ENCODE assay signal across 8 cellular contexts in genomic region chr10:5666324-5667220, GRCh38. TPM values are rescaled to one million over a fixed set of nuclear protein-coding genes. Genes with fewer than 3 reads are reported as not detected.
DNase-seq lines count a peak whose midpoint lies in the region; ATAC-seq and TF ChIP-seq lines count a peak whose summit lies in the region.

Gene ASB13 (minus strand): TSS chr10:5666595. CDS start chr10:5666551, 44 bp downstream.

- H3K27me3 ChIP-seq in PC-9 (ENCODE audit: insufficient read depth, low read depth) (no peaks in the 10 kb centered on the region), vagina (no peaks in the 10 kb centered on the region)

- no TSS peak for BruUV-seq in PC-9 (replicated peaks; lab: Mats Ljungman, UMichigan)

- H3K36me3 Mint-ChIP-seq in activated naive CD8-positive, alpha-beta T cell treated with anti-CD3 and anti-CD28 coated beads, Interleukin-2, amount 50 U/mL, for 24 hours (ENCODE audit: low read depth): no peaks in the 10 kb centered on the region
- peaks cover 2% of the 10 kb centered on the region for H3K36me3 Mint-ChIP-seq in osteocyte (ENCODE audit: unreplicated experiment)

- TF ChIP-seq CTCF in PC-9 (conservative IDR thresholded peaks at IDR 0.05): no peak
- peak; percentile 7 for TF ChIP-seq CTCF in osteocyte (IDR thresholded peaks at IDR 0.05)
- no peak for TF ChIP-seq CTCF in vagina (IDR thresholded peaks at IDR 0.05)

- peak within 1 kb of the TSS; percentile 84 for H2AFZ ChIP-seq in PC-9

- H3K27ac ChIP-seq in PC-9: no peak within 1 kb of the TSS
- peak within 1 kb of the TSS; percentile 84 for H3K27ac ChIP-seq in vagina

- peaks cover 15% of the 10 kb centered on the region for H3K4me1 Mint-ChIP-seq in activated naive CD8-positive, alpha-beta T cell treated with anti-CD3 and anti-CD28 coated beads, Interleukin-2, amount 50 U/mL, for 24 hours
- peaks cover 17% of the 10 kb centered on the region for H3K4me1 Mint-ChIP-seq in osteocyte (ENCODE audit: unreplicated experiment)

- TF ChIP-seq POLR2A in vagina (IDR thresholded peaks at IDR 0.05): peak in 1 of 2 donors; percentile 51

- H3K79me2 ChIP-seq in PC-9 (ENCODE audit: low read depth): peaks cover 35% of the 10 kb centered on the region

- H3K4me3 ChIP-seq in PC-9: peak within 1 kb of the TSS; percentile 75
- H3K4me3 ChIP-seq in vagina: peak within 1 kb of the TSS; percentile 95 to 96

- peak; percentile 32 for DNase-seq in SIG-M5 treated with dmso at 0.1 percent for 504 hours (lab: John Stamatoyannopoulos, UW; ENCODE audit: unreplicated experiment)
- no peak for DNase-seq in SIG-M5 (lab: John Stamatoyannopoulos, UW)
- peak in 1 of 2 experiments; percentile 65 for DNase-seq in PC-9
- peak; percentile 51 for DNase-seq in activated naive CD8-positive, alpha-beta T cell treated with anti-CD3 and anti-CD28 coated beads, Interleukin-2, amount 50 U/mL, for 24 hours
- DNase-seq in cardiac septum (ENCODE audit: low spot score): peak; percentile 85
- DNase-seq in osteocyte (ENCODE audit: extremely low spot score, unreplicated experiment): no peak
- DNase-seq in vagina (ENCODE audit: extremely low spot score in 2 of 2): peak in 1 of 2 donors; percentile 81

- peak; percentile 62 for ATAC-seq in HG03108 (IDR thresholded peaks at IDR 0.05; ENCODE audit: unreplicated experiment)
- ATAC-seq in activated naive CD8-positive, alpha-beta T cell treated with anti-CD3 and anti-CD28 coated beads, Interleukin-2, amount 50 U/mL, for 24 hours: peak; percentile 92

- intact Hi-C loops in PC-9 (cut with micrococcal nuclease; ENCODE audit: unreplicated experiment) (no loop called here), cardiac septum (cut with DNase I) (no loop called here), vagina (cut with DNase I) (loop anchor here (10.0 kb wide), 1 partner anchor 218 kb away; the partner anchor contains the start of gene ANKRD16)

- H3F3A ChIP-seq in PC-9 (ENCODE audit: insufficient read depth, low read depth): peaks cover 5% of the 10 kb centered on the region; the same call in 1 of the 2 replicates

- peak within 1 kb of the TSS; percentile 85 for H3K4me3 Mint-ChIP-seq in activated naive CD8-positive, alpha-beta T cell treated with anti-CD3 and anti-CD28 coated beads, Interleukin-2, amount 50 U/mL, for 24 hours
- peak within 1 kb of the TSS; percentile 82 for H3K4me3 Mint-ChIP-seq in osteocyte (ENCODE audit: unreplicated experiment)

- H4K20me1 ChIP-seq in PC-9 (ENCODE audit: insufficient read depth): no peaks in the 10 kb centered on the region

- H3K9me3 ChIP-seq in PC-9 (ENCODE audit: insufficient read depth, low read depth) (no peaks in the 10 kb centered on the region), vagina (no peaks in the 10 kb centered on the region)

- POLR2A ChIA-PET in PC-9 (lab: Charles Lee; ENCODE audit: unreplicated experiment): no interaction called here

- H3K4me1 ChIP-seq in PC-9 (replicated peaks; ENCODE audit: insufficient read depth) (peaks cover 25% of the 10 kb centered on the region), vagina (peaks cover 35% of the 10 kb centered on the region)

- no peaks in the 10 kb centered on the region for H3K9me3 Mint-ChIP-seq in activated naive CD8-positive, alpha-beta T cell treated with anti-CD3 and anti-CD28 coated beads, Interleukin-2, amount 50 U/mL, for 24 hours
- H3K9me3 Mint-ChIP-seq in osteocyte (ENCODE audit: unreplicated experiment): no peaks in the 10 kb centered on the region

- H3K27ac Mint-ChIP-seq in activated naive CD8-positive, alpha-beta T cell treated with anti-CD3 and anti-CD28 coated beads, Interleukin-2, amount 50 U/mL, for 24 hours: peak within 1 kb of the TSS; percentile 80
- H3K27ac Mint-ChIP-seq in osteocyte (ENCODE audit: unreplicated experiment): peak within 1 kb of the TSS; percentile 52

- H3K9me2 ChIP-seq in PC-9 (ENCODE audit: insufficient read depth): no peaks in the 10 kb centered on the region

- peaks cover 7% of the 10 kb centered on the region for H3K27me3 Mint-ChIP-seq in activated naive CD8-positive, alpha-beta T cell treated with anti-CD3 and anti-CD28 coated beads, Interleukin-2, amount 50 U/mL, for 24 hours
- peaks cover 17% of the 10 kb centered on the region for H3K27me3 Mint-ChIP-seq in osteocyte (ENCODE audit: unreplicated experiment)

- H3K36me3 ChIP-seq in PC-9 (ENCODE audit: low read depth) (no peaks in the 10 kb centered on the region), vagina (no peaks in the 10 kb centered on the region)

- CTCF ChIA-PET in PC-9 (lab: Charles Lee): interaction anchor here (0.5 kb wide), 1 partner anchor 625 kb away, joined by 7 read pairs; no protein-coding TSS in a partner anchor

- H3K4me2 ChIP-seq in PC-9: peak within 1 kb of the TSS; percentile 91

RNA-seq across cellular contexts. Expression of gene ASB13, which starts in this region (rescaled TPM):
- total RNA-seq in PC-9 (2021): 16.9 and 22.2 TPM in 2 replicates
- total RNA-seq in cardiac septum: 10.2 TPM
- total RNA-seq in osteocyte: 16.0 and 18.4 TPM in 2 replicates
- total RNA-seq in vagina: 17.4 TPM

Comparison
In these comparisons a context has a peak if more than half of its experiments do, and no peak if none do; other contexts are left out.
1. DNase-seq: peak in SIG-M5 treated with dmso at 0.1 percent for 504 hours (single experiment), activated naive CD8-positive, alpha-beta T cell treated with anti-CD3 and anti-CD28 coated beads, Interleukin-2, amount 50 U/mL, for 24 hours (single experiment) and cardiac septum (single experiment); none in SIG-M5 (single experiment) and osteocyte (single experiment).